In genomic region chr15:85542895-85543331, GRCh38 we compare ENCODE assay signal across 8 cellular contexts.
DNase-seq lines count a peak whose midpoint lies in the region; ATAC-seq and TF ChIP-seq lines count a peak whose summit lies in the region.
"Had no signal": no experiment of that assay in that cellular context is flagged by ENCODE, and none has a peak within 500 bp of the region (broad histone marks: within the 10 kb centered on the region; RNA-seq: fewer than 3 reads in every experiment).

No MANE protein-coding gene starts in this region.

- no peak for TF ChIP-seq CTCF in RWPE2 (IDR thresholded peaks at IDR 0.05; ENCODE audit: poor library complexity, severe bottlenecking)

- no peak overlapping the region for H3K4me3 ChIP-seq in RWPE2 (ENCODE audit: severe bottlenecking)

- peaks cover 65 to 80% (median 79%) of the 10 kb centered on the region in 3 donors for H3K4me1 Mint-ChIP-seq in naive B cell

- H3K27me3 Mint-ChIP-seq in naive B cell: no peaks in the 10 kb centered on the region

- no peaks in the 10 kb centered on the region for H3K4me1 ChIP-seq in RWPE2 (ENCODE audit: insufficient read depth, poor library complexity, severe bottlenecking)

- no peak overlapping the region for H3K27ac ChIP-seq in RWPE2 (ENCODE audit: poor library complexity, severe bottlenecking)

- peaks cover 40% of the 10 kb centered on the region for H3K36me3 ChIP-seq in RWPE2 (ENCODE audit: low read depth)

- H3K27me3 ChIP-seq in RWPE2 (ENCODE audit: insufficient read depth, poor library complexity, severe bottlenecking): no peaks in the 10 kb centered on the region

- ATAC-seq in HG02852 (IDR thresholded peaks at IDR 0.05; ENCODE audit: unreplicated experiment) (peak; percentile 44), RWPE2 (ENCODE audit: low read depth) (peak; percentile 8; the same call in 2 of the 3 replicates), naive B cell (ENCODE audit: low read depth in 2 of 2) (peak in 1 of 2 donors; percentile 16), HG03175 (IDR thresholded peaks at IDR 0.05; ENCODE audit: unreplicated experiment) (no peak), HG02678 (IDR thresholded peaks at IDR 0.05; ENCODE audit: unreplicated experiment) (no peak)

- H3K9me3 Mint-ChIP-seq in naive B cell: no peaks in the 10 kb centered on the region

- H3K36me3 Mint-ChIP-seq in naive B cell: peaks cover 6 to 28% of the 10 kb centered on the region in 2 donors

- peak overlapping the region in 5 of 6 donors; percentile 12 to 97 (median 92) for H3K27ac Mint-ChIP-seq in naive B cell

- no peaks in the 10 kb centered on the region for H3K9me3 ChIP-seq in RWPE2 (ENCODE audit: severe bottlenecking)

- H3K4me3 Mint-ChIP-seq in naive B cell: peak overlapping the region in 4 of 8 donors; percentile 10 to 70 (median 62)

- DNase-seq in DMS79 treated with DMSO at 0.1 percent for 48 hours (lab: John Stamatoyannopoulos, UW): peak; percentile 21
- DNase-seq in RWPE2 (ENCODE audit: low spot score): no peak
- DNase-seq in naive B cell: no peak
- DNase-seq in T1000 (lab: John Stamatoyannopoulos, UW): no peak
- DNase-seq: central memory CD4-positive, alpha-beta T cell had no signal

Comparison
In these comparisons a context has a peak if more than half of its experiments do, and no peak if none do; other contexts are left out.
1. ATAC-seq: peak in HG02852 (single experiment) and RWPE2 (single experiment); none in HG03175 (single experiment) and HG02678 (single experiment).